ENCODE assay signal across 22 cellular contexts in the genomic region with DNA sequence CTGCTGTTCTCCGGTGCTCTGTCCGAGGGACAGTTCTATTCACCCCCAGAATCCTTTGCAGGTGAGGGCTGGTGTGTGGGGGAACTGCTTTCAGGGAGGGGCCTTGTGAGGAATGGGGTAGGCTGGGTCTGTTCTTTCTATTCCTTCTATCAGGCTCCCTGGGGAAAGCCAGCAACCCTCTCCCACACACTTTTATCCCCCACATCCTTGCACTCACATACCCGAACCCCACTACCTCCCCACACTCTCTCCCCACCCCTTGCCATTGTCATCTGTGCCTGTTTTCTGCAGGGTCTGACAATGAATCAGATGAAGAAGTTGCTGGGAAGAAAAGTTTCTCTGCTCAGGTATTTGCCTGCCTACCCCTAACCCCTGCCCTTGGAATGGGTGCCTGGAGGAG. TPM values are rescaled to one million over a fixed set of nuclear protein-coding genes. Genes with fewer than 3 reads are reported as not detected.
A peak's percentile ranks its signal among the peaks of the same experiment; 100 is the strongest.
DNase-seq lines count a peak whose midpoint lies in the region; ATAC-seq, FAIRE-seq and TF ChIP-seq lines count a peak whose summit lies in the region.
"Had no signal": no experiment of that assay in that cellular context is flagged by ENCODE, and none has a peak within 500 bp of the region (broad histone marks: within the 10 kb centered on the region; RNA-seq: fewer than 3 reads in every experiment).

No MANE protein-coding gene starts in this region.

- H2AFZ ChIP-seq in HepG2 (ENCODE audit: low read length): no peak overlapping the region

- TF ChIP-seq CTCF in heart left ventricle (IDR thresholded peaks at IDR 0.05): no peak
- TF ChIP-seq CTCF in esophagus muscularis mucosa (IDR thresholded peaks at IDR 0.05): no peak
- TF ChIP-seq CTCF in sigmoid colon (IDR thresholded peaks at IDR 0.05): no peak
- TF ChIP-seq CTCF in uterus (IDR thresholded peaks at IDR 0.05): no peak
- TF ChIP-seq CTCF in HepG2 (CRISPR knock-in tag; IDR thresholded peaks at IDR 0.05): no peak

- DNase-seq in heart left ventricle (no peak), Right ventricle myocardium inferior (ENCODE audit: missing footprints) (no peak), esophagus muscularis mucosa (ENCODE audit: extremely low spot score) (no peak), sigmoid colon (no peak), uterus (no peak), HPDE6-E6E7 (ENCODE audit: extremely low spot score) (no peak), NCI-H2171 treated with DMSO at 0.1 percent for 48 hours (lab: John Stamatoyannopoulos, UW) (no peak), HepG2 (ENCODE audit: low spot score) (no peak)
- DNase-seq: activated CD4-positive, alpha-beta T cell treated with anti-CD3 and anti-CD28 coated beads, Interleukin-2, amount 50 U/mL, for 48 hours; GF-D8; NCI-H526 treated with DMSO at 0.1 percent for 48 hours; OCI-M1; SJCRH30; small intestine; stimulated activated CD4-positive, alpha-beta T cell treated with anti-CD3 and anti-CD28 coated beads, Interleukin-4, amount 100 ng/mL, for 24 hours had no signal

- H3K9ac ChIP-seq in HepG2 (ENCODE audit: insufficient read depth, low read depth, low read length): no peak overlapping the region

- no peaks in the 10 kb centered on the region; the same call in 1 of the 2 replicates for H4K20me1 ChIP-seq in HepG2 (ENCODE audit: insufficient read depth, low read length)

- intact Hi-C loops in heart left ventricle (cut with DNase I) (no loop called here), Right ventricle myocardium inferior (cut with DNase I) (no loop called here), esophagus muscularis mucosa (cut with DNase I) (no loop called here), sigmoid colon (cut with DNase I) (no loop called here), uterus (cut with DNase I; ENCODE audit: low total_unique reads) (no loop called here), HepG2 (cut with micrococcal nuclease; ENCODE audit: unreplicated experiment) (no loop called here)

- no peak for FAIRE-seq in HepG2 (lab: Jason Lieb, UNC)
- FAIRE-seq: A549, small intestine had no signal

- H3K79me2 ChIP-seq in HepG2 (ENCODE audit: insufficient read depth, low read length): no peaks in the 10 kb centered on the region

- H3K27me3 ChIP-seq in heart left ventricle (no peaks in the 10 kb centered on the region), esophagus muscularis mucosa (no peaks in the 10 kb centered on the region), sigmoid colon (no peaks in the 10 kb centered on the region), uterus (no peaks in the 10 kb centered on the region), HepG2 (ENCODE audit: control insufficient read depth in 1 of 2, insufficient read depth in 2 of 2, low read length in 2 of 2) (no peaks in the 10 kb centered on the region)
- H3K27me3 ChIP-seq: ascending aorta, SJCRH30 had no signal

- H3K4me3 ChIP-seq in heart left ventricle (no peak overlapping the region), esophagus muscularis mucosa (no peak overlapping the region), sigmoid colon (no peak overlapping the region), uterus (no peak overlapping the region), HepG2 (replicated peaks in 1 of 3; ENCODE audit: insufficient read depth in 1 of 3, low read depth in 2 of 3, low read length in 3 of 3) (no peak overlapping the region)
- H3K4me3 ChIP-seq: A549, ascending aorta, HAP-1, SJCRH30 had no signal

- in situ Hi-C loops in HepG2 (cut with HindIII; ENCODE audit: extremely low pct_ligation_motif_present, low pct_unique_long_range_greater_than_20kb): no loop called here

- TF ChIP-seq EP300 in esophagus muscularis mucosa (IDR thresholded peaks at IDR 0.05) (no peak), sigmoid colon (IDR thresholded peaks at IDR 0.05) (no peak), HepG2 (IDR thresholded peaks at IDR 0.05; ENCODE audit: low read depth in 2 of 2, low read length in 2 of 2) (no peak), HepG2 (CRISPR knock-in tag; IDR thresholded peaks at IDR 0.05; ENCODE audit: borderline replicate concordance) (no peak)

- no peak for TF ChIP-seq POLR2A in heart left ventricle (IDR thresholded peaks at IDR 0.05)
- no peak for TF ChIP-seq POLR2A in esophagus muscularis mucosa (IDR thresholded peaks at IDR 0.05; ENCODE audit: low read depth)
- no peak for TF ChIP-seq POLR2A in sigmoid colon (IDR thresholded peaks at IDR 0.05)
- TF ChIP-seq POLR2A in uterus (IDR thresholded peaks at IDR 0.05): no peak
- TF ChIP-seq POLR2A in HepG2 (IDR thresholded peaks at IDR 0.05; ENCODE audit: insufficient read depth in 1 of 2, low read depth in 2 of 2, low read length in 2 of 2): no peak

- POLR2A ChIA-PET in HepG2 (lab: Yijun Ruan, JAX): no interaction called here

- no peak for ATAC-seq in heart left ventricle
- ATAC-seq in Right ventricle myocardium inferior: no peak
- no peak for ATAC-seq in HepG2
- ATAC-seq: A549; natural killer cell treated with Interleukin-12 subunit alpha and Interleukin-12 subunit beta and Interleukin-15 and Interleukin-18, amount 100 ng/mL, for 72 hours had no signal

- H3K36me3 ChIP-seq in heart left ventricle (peaks cover 0 to 55% (median 11%) of the 10 kb centered on the region in 9 donors), esophagus muscularis mucosa (peaks cover 25 to 90% (median 62%) of the 10 kb centered on the region in 4 donors), sigmoid colon (peaks cover 0 to 63% (median 11%) of the 10 kb centered on the region in 4 donors), uterus (no peaks in the 10 kb centered on the region), HepG2 (replicated peaks in 1 of 2; ENCODE audit: control insufficient read depth in 1 of 2, insufficient read depth in 2 of 2, low read length in 2 of 2) (peaks cover 27 to 33% of the 10 kb centered on the region in 2 experiments; a peak in 4 of 5 replicates)
- H3K36me3 ChIP-seq: HAP-1 had no signal

- no TSS peak for BruUV-seq in HepG2 (replicated peaks; lab: Mats Ljungman, UMichigan)

- CTCF ChIA-PET in HepG2 (lab: Yijun Ruan, JAX; ENCODE audit: low intra/inter-chr PET ratio, low total read pairs): no interaction called here

- no peak for TF ChIP-seq RAD21 in HepG2 (CRISPR knock-in tag; IDR thresholded peaks at IDR 0.05)

- H3K27ac ChIP-seq in heart left ventricle (peak overlapping the region; percentile 40 to 99 (median 84)), esophagus muscularis mucosa (replicated peaks in 1 of 4) (peak overlapping the region; percentile 36 to 73 (median 58)), sigmoid colon (peak overlapping the region; percentile 28 to 59 (median 57)), uterus (peak overlapping the region; percentile 15 to 77), HepG2 (ENCODE audit: extremely low read length, insufficient read depth, low read length) (no peak overlapping the region)
- H3K27ac ChIP-seq: A549, ascending aorta, C4-2B, VCaP had no signal

- H3K9me3 ChIP-seq in heart left ventricle: no peaks in the 10 kb centered on the region
- no peaks in the 10 kb centered on the region for H3K9me3 ChIP-seq in esophagus muscularis mucosa
- H3K9me3 ChIP-seq in sigmoid colon: no peaks in the 10 kb centered on the region
- H3K9me3 ChIP-seq in uterus: no peaks in the 10 kb centered on the region
- H3K9me3 ChIP-seq in HepG2 (ENCODE audit: low read length): no peaks in the 10 kb centered on the region
- H3K9me3 ChIP-seq: A549, ascending aorta, HAP-1, SJCRH30 had no signal

- WGBS in heart left ventricle, 4 donors: 77 to 85% (median 80%) methylated on average over 3 of the region's 3 CpGs
- WGBS in esophagus muscularis mucosa: 100% methylated on average over 1 of the region's 3 CpGs
- WGBS in sigmoid colon, 2 donors: 88 to 89% methylated on average over 3 of the region's 3 CpGs
- 85% methylated on average over 3 of the region's 3 CpGs for WGBS in HepG2 (ENCODE audit: low lambda C conversion rate)

- no peak overlapping the region for H3K4me2 ChIP-seq in HepG2 (ENCODE audit: low read depth, low read length)
- H3K4me2 ChIP-seq: A549 had no signal

- H3K4me1 ChIP-seq in heart left ventricle (peaks cover 13 to 84% (median 50%) of the 10 kb centered on the region in 12 donors), esophagus muscularis mucosa (peaks cover 49 to 58% (median 53%) of the 10 kb centered on the region in 4 donors), sigmoid colon (peaks cover 0 to 21% (median 5%) of the 10 kb centered on the region in 4 donors), uterus (no peaks in the 10 kb centered on the region), HepG2 (ENCODE audit: insufficient read depth, low read length) (peaks cover 16% of the 10 kb centered on the region)

RNA-seq across cellular contexts. Expression of a gene that starts 6.4 kb away (rescaled TPM):
- 1,000 to 10,000 TPM; 2,428 to 9,343 (median 4,137) TPM for total RNA-seq in heart left ventricle
- polyA plus RNA-seq in heart left ventricle: 1,000 to 10,000 TPM; 2,028 to 5,784 TPM
- total RNA-seq in Right ventricle myocardium inferior: 5,286 TPM
- 1 to 10 TPM in 3 of 4 donors, under 1 TPM in 1; 0.99 to 2.1 (median 1.3) TPM for total RNA-seq in esophagus muscularis mucosa
- total RNA-seq in sigmoid colon: under 1 TPM in 3 of 4 donors, not detected in 1; 0.49 to 0.71 (median 0.68) TPM
- 1 to 10 TPM; 1.4 to 3.5 (median 3.0) TPM for polyA plus RNA-seq in sigmoid colon
- total RNA-seq in uterus: 1 to 10 TPM in 1 of 4 donors, under 1 TPM in 1, not detected in 2; 0.28 to 2.2 TPM
- 0.14 and 0.24 TPM in 2 replicates for total RNA-seq in HepG2 (2016; rRNA removed; fragmentation: Illumina TruSeq; extraction: Trizol)
- total RNA-seq in HepG2 (2016; cell fraction: cytosol; rRNA removed; fragmentation: Illumina TruSeq; extraction: Trizol; ENCODE audit: low read depth): not detected in 2 replicates
- total RNA-seq in HepG2 (2016; cell fraction: insoluble cytoplasmic fraction; rRNA removed; fragmentation: Illumina TruSeq; extraction: Trizol): 0.26 TPM in 1 of 2 replicates, not detected in the other
- total RNA-seq in HepG2 (2016; cell fraction: membrane; rRNA removed; fragmentation: Illumina TruSeq; extraction: Trizol): 0.06 TPM in 1 of 2 replicates, not detected in the other
- 0.56 and 0.84 TPM in 2 replicates for total RNA-seq in HepG2 (2016; cell fraction: nucleus; rRNA removed; fragmentation: Illumina TruSeq; extraction: Trizol)
- 0.65 and 0.84 TPM in 2 replicates for polyA plus RNA-seq in HepG2 (2011; rRNA removed)
- 0.15 and 0.35 TPM in 2 replicates for polyA plus RNA-seq in HepG2 (2011; cell fraction: cytosol; rRNA removed)
- 6.0 and 8.8 TPM in 2 replicates for polyA plus RNA-seq in HepG2 (2011; cell fraction: nucleus; rRNA removed)
- 0.43 and 2.1 TPM in 2 replicates for polyA plus RNA-seq in HepG2 (2012)
- not detected in 2 replicates for polyA plus RNA-seq in HepG2 (2016; cell fraction: cytosol; fragmentation: Illumina TruSeq; extraction: Trizol; ENCODE audit: low read depth)
- 0.19 TPM in 1 of 2 replicates, not detected in the other for polyA plus RNA-seq in HepG2 (2016; cell fraction: insoluble cytoplasmic fraction; fragmentation: Illumina TruSeq; extraction: Trizol; ENCODE audit: low read depth)
- polyA plus RNA-seq in HepG2 (2016; cell fraction: membrane; fragmentation: Illumina TruSeq; extraction: Trizol; ENCODE audit: low read depth): not detected in 2 replicates
- polyA plus RNA-seq in HepG2 (2016; cell fraction: nucleus; fragmentation: Illumina TruSeq; extraction: Trizol; ENCODE audit: insufficient read depth, low read depth): 0.51 and 0.85 TPM in 2 replicates
- polyA minus RNA-seq in HepG2 (2011; rRNA and poly(A)+ RNA removed; ENCODE audit: low replicate concordance): 2.2 and 2.6 TPM in 2 replicates
- polyA minus RNA-seq in HepG2 (2011; cell fraction: cytosol; rRNA and poly(A)+ RNA removed): not detected in 2 replicates
- 3.0 and 4.0 TPM in 2 replicates for polyA minus RNA-seq in HepG2 (2011; cell fraction: nucleus; rRNA and poly(A)+ RNA removed)
- total RNA-seq: ascending aorta had no signal

RNA-seq across cellular contexts. Expression of a gene that starts 9.5 kb away (rescaled TPM):
- total RNA-seq in heart left ventricle (1 to 10 TPM; 2.4 to 7.9 (median 6.0) TPM), Right ventricle myocardium inferior (5.1 TPM), esophagus muscularis mucosa (10 to 100 TPM in 3 of 4 donors, 1 to 10 TPM in 1; 9.4 to 14.3 (median 10.6) TPM), sigmoid colon (1 to 10 TPM; 2.8 to 5.4 (median 5.1) TPM), uterus (1 to 10 TPM in 3 of 4 donors, not detected in 1; 3.8 to 5.0 (median 4.7) TPM), HepG2 (2016; rRNA removed; fragmentation: Illumina TruSeq; extraction: Trizol) (not detected in 2 replicates)
- polyA plus RNA-seq in heart left ventricle (10 to 100 TPM; 13.0 to 15.6 TPM), sigmoid colon (1 to 10 TPM; 1.2 to 2.4 (median 1.8) TPM), HepG2 (2011; rRNA removed) (0.22 and 0.25 TPM in 2 replicates)
- not detected in 2 replicates for total RNA-seq in HepG2 (2016; cell fraction: cytosol; rRNA removed; fragmentation: Illumina TruSeq; extraction: Trizol; ENCODE audit: low read depth)
- not detected in 2 replicates for total RNA-seq in HepG2 (2016; cell fraction: insoluble cytoplasmic fraction; rRNA removed; fragmentation: Illumina TruSeq; extraction: Trizol)
- 0.17 TPM in 1 of 2 replicates, not detected in the other for total RNA-seq in HepG2 (2016; cell fraction: membrane; rRNA removed; fragmentation: Illumina TruSeq; extraction: Trizol)
- total RNA-seq in HepG2 (2016; cell fraction: nucleus; rRNA removed; fragmentation: Illumina TruSeq; extraction: Trizol): not detected in 2 replicates
- 0.08 and 0.13 TPM in 2 replicates for polyA plus RNA-seq in HepG2 (2011; cell fraction: cytosol; rRNA removed)
- 0.56 and 0.71 TPM in 2 replicates for polyA plus RNA-seq in HepG2 (2011; cell fraction: nucleus; rRNA removed)
- polyA plus RNA-seq in HepG2 (2012): 0.31 TPM in 1 of 2 replicates, not detected in the other
- 0.11 TPM in 1 of 2 replicates, not detected in the other for polyA plus RNA-seq in HepG2 (2016; cell fraction: cytosol; fragmentation: Illumina TruSeq; extraction: Trizol; ENCODE audit: low read depth)
- polyA plus RNA-seq in HepG2 (2016; cell fraction: insoluble cytoplasmic fraction; fragmentation: Illumina TruSeq; extraction: Trizol; ENCODE audit: low read depth): not detected in 2 replicates
- polyA plus RNA-seq in HepG2 (2016; cell fraction: membrane; fragmentation: Illumina TruSeq; extraction: Trizol; ENCODE audit: low read depth): 0.15 TPM in 1 of 2 replicates, not detected in the other
- not detected in 2 replicates for polyA plus RNA-seq in HepG2 (2016; cell fraction: nucleus; fragmentation: Illumina TruSeq; extraction: Trizol; ENCODE audit: insufficient read depth, low read depth)
- polyA minus RNA-seq in HepG2 (2011; rRNA and poly(A)+ RNA removed; ENCODE audit: low replicate concordance): not detected in 2 replicates
- not detected in 2 replicates for polyA minus RNA-seq in HepG2 (2011; cell fraction: cytosol; rRNA and poly(A)+ RNA removed)
- polyA minus RNA-seq in HepG2 (2011; cell fraction: nucleus; rRNA and poly(A)+ RNA removed): not detected in 2 replicates
- total RNA-seq: fibroblast of lung; natural killer cell treated with Interleukin-12 subunit alpha and Interleukin-12 subunit beta and Interleukin-15 and Interleukin-18, amount 100 ng/mL, for 72 hours had no signal
- polyA plus RNA-seq: A549, fibroblast of lung had no signal

RNA-seq across cellular contexts. Expression of a gene that starts 21.8 kb away (rescaled TPM):
- total RNA-seq in heart left ventricle: 10 to 100 TPM; 14.1 to 36.5 (median 19.3) TPM
- polyA plus RNA-seq in heart left ventricle: 10 to 100 TPM; 24.2 to 57.2 TPM
- 21.4 TPM for total RNA-seq in Right ventricle myocardium inferior
- 10 to 100 TPM; 27.5 to 47.3 (median 38.6) TPM for total RNA-seq in esophagus muscularis mucosa
- 10 to 100 TPM; 35.3 to 44.1 (median 37.6) TPM for total RNA-seq in sigmoid colon
- 10 to 100 TPM; 21.0 to 59.2 (median 25.0) TPM for polyA plus RNA-seq in sigmoid colon
- total RNA-seq in uterus: 10 to 100 TPM; 21.0 to 62.3 (median 26.0) TPM
- total RNA-seq in HepG2 (2016; rRNA removed; fragmentation: Illumina TruSeq; extraction: Trizol): 17.2 and 34.6 TPM in 2 replicates
- total RNA-seq in HepG2 (2016; cell fraction: cytosol; rRNA removed; fragmentation: Illumina TruSeq; extraction: Trizol; ENCODE audit: low read depth): 10.9 and 18.7 TPM in 2 replicates
- total RNA-seq in HepG2 (2016; cell fraction: insoluble cytoplasmic fraction; rRNA removed; fragmentation: Illumina TruSeq; extraction: Trizol): 16.7 and 36.4 TPM in 2 replicates
- total RNA-seq in HepG2 (2016; cell fraction: membrane; rRNA removed; fragmentation: Illumina TruSeq; extraction: Trizol): 28.2 and 28.3 TPM in 2 replicates
- total RNA-seq in HepG2 (2016; cell fraction: nucleus; rRNA removed; fragmentation: Illumina TruSeq; extraction: Trizol): 38.6 and 39.3 TPM in 2 replicates
- polyA plus RNA-seq in HepG2 (2011; rRNA removed): 100 and 114 TPM in 2 replicates
- polyA plus RNA-seq in HepG2 (2011; cell fraction: cytosol; rRNA removed): 87.6 and 94.1 TPM in 2 replicates
- 583 and 640 TPM in 2 replicates for polyA plus RNA-seq in HepG2 (2011; cell fraction: nucleus; rRNA removed)
- 57.3 and 69.8 TPM in 2 replicates for polyA plus RNA-seq in HepG2 (2012)
- 16.8 and 21.4 TPM in 2 replicates for polyA plus RNA-seq in HepG2 (2016; cell fraction: cytosol; fragmentation: Illumina TruSeq; extraction: Trizol; ENCODE audit: low read depth)
- polyA plus RNA-seq in HepG2 (2016; cell fraction: insoluble cytoplasmic fraction; fragmentation: Illumina TruSeq; extraction: Trizol; ENCODE audit: low read depth): 23.0 and 23.7 TPM in 2 replicates
- polyA plus RNA-seq in HepG2 (2016; cell fraction: membrane; fragmentation: Illumina TruSeq; extraction: Trizol; ENCODE audit: low read depth): 28.2 and 28.4 TPM in 2 replicates
- 96.9 and 102 TPM in 2 replicates for polyA plus RNA-seq in HepG2 (2016; cell fraction: nucleus; fragmentation: Illumina TruSeq; extraction: Trizol; ENCODE audit: insufficient read depth, low read depth)
- polyA minus RNA-seq in HepG2 (2011; rRNA and poly(A)+ RNA removed; ENCODE audit: low replicate concordance): 98.5 and 179 TPM in 2 replicates
- 38.4 and 57.6 TPM in 2 replicates for polyA minus RNA-seq in HepG2 (2011; cell fraction: cytosol; rRNA and poly(A)+ RNA removed)
- polyA minus RNA-seq in HepG2 (2011; cell fraction: nucleus; rRNA and poly(A)+ RNA removed): 71.6 and 80.1 TPM in 2 replicates

RNA-seq across cellular contexts. Expression of a gene that starts 29.1 kb away (rescaled TPM):
- total RNA-seq in heart left ventricle: 10 to 100 TPM in 7 of 9 donors, 1 to 10 TPM in 2; 8.0 to 18.8 (median 13.1) TPM
- 10 to 100 TPM; 13.3 to 13.8 TPM for polyA plus RNA-seq in heart left ventricle
- total RNA-seq in Right ventricle myocardium inferior: 10.4 TPM
- total RNA-seq in esophagus muscularis mucosa: 1 to 10 TPM; 6.2 to 9.4 (median 8.5) TPM
- 10 to 100 TPM in 1 of 4 donors, 1 to 10 TPM in 3; 6.9 to 12.1 (median 8.2) TPM for total RNA-seq in sigmoid colon
- polyA plus RNA-seq in sigmoid colon: 10 to 100 TPM in 1 of 3 donors, 1 to 10 TPM in 2; 7.2 to 29.6 (median 8.4) TPM
- 10 to 100 TPM in 3 of 4 donors, 1 to 10 TPM in 1; 4.6 to 24.8 (median 19.5) TPM for total RNA-seq in uterus
- total RNA-seq in HepG2 (2016; rRNA removed; fragmentation: Illumina TruSeq; extraction: Trizol): 5.1 and 11.9 TPM in 2 replicates
- 1.1 and 1.5 TPM in 2 replicates for total RNA-seq in HepG2 (2016; cell fraction: cytosol; rRNA removed; fragmentation: Illumina TruSeq; extraction: Trizol; ENCODE audit: low read depth)
- total RNA-seq in HepG2 (2016; cell fraction: insoluble cytoplasmic fraction; rRNA removed; fragmentation: Illumina TruSeq; extraction: Trizol): 3.5 and 11.4 TPM in 2 replicates
- 3.2 and 3.3 TPM in 2 replicates for total RNA-seq in HepG2 (2016; cell fraction: membrane; rRNA removed; fragmentation: Illumina TruSeq; extraction: Trizol)
- 11.6 and 12.8 TPM in 2 replicates for total RNA-seq in HepG2 (2016; cell fraction: nucleus; rRNA removed; fragmentation: Illumina TruSeq; extraction: Trizol)
- polyA plus RNA-seq in HepG2 (2011; rRNA removed): 14.6 and 21.2 TPM in 2 replicates
- polyA plus RNA-seq in HepG2 (2011; cell fraction: cytosol; rRNA removed): 9.7 and 10.8 TPM in 2 replicates
- 53.0 and 67.8 TPM in 2 replicates for polyA plus RNA-seq in HepG2 (2011; cell fraction: nucleus; rRNA removed)
- 9.1 and 10.3 TPM in 2 replicates for polyA plus RNA-seq in HepG2 (2012)
- 0.93 and 0.97 TPM in 2 replicates for polyA plus RNA-seq in HepG2 (2016; cell fraction: cytosol; fragmentation: Illumina TruSeq; extraction: Trizol; ENCODE audit: low read depth)
- 4.1 and 5.4 TPM in 2 replicates for polyA plus RNA-seq in HepG2 (2016; cell fraction: insoluble cytoplasmic fraction; fragmentation: Illumina TruSeq; extraction: Trizol; ENCODE audit: low read depth)
- 2.1 and 2.4 TPM in 2 replicates for polyA plus RNA-seq in HepG2 (2016; cell fraction: membrane; fragmentation: Illumina TruSeq; extraction: Trizol; ENCODE audit: low read depth)
- 23.4 and 28.3 TPM in 2 replicates for polyA plus RNA-seq in HepG2 (2016; cell fraction: nucleus; fragmentation: Illumina TruSeq; extraction: Trizol; ENCODE audit: insufficient read depth, low read depth)
- polyA minus RNA-seq in HepG2 (2011; rRNA and poly(A)+ RNA removed; ENCODE audit: low replicate concordance): 12.0 and 44.9 TPM in 2 replicates
- polyA minus RNA-seq in HepG2 (2011; cell fraction: cytosol; rRNA and poly(A)+ RNA removed): 5.6 and 8.2 TPM in 2 replicates
- 8.2 and 9.7 TPM in 2 replicates for polyA minus RNA-seq in HepG2 (2011; cell fraction: nucleus; rRNA and poly(A)+ RNA removed)

RNA-seq across cellular contexts. Expression of a gene that starts 32.0 kb away (rescaled TPM):
- total RNA-seq in heart left ventricle (1 to 10 TPM in 4 of 9 donors, under 1 TPM in 4, not detected in 1; 0.54 to 5.8 (median 0.88) TPM), Right ventricle myocardium inferior (0.89 TPM), esophagus muscularis mucosa (10 to 100 TPM in 2 of 4 donors, 1 to 10 TPM in 2; 4.9 to 14.8 (median 9.8) TPM), sigmoid colon (10 to 100 TPM in 1 of 4 donors, 1 to 10 TPM in 3; 4.2 to 12.1 (median 7.2) TPM), uterus (10 to 100 TPM in 1 of 4 donors, under 1 TPM in 3; 0.26 to 22.0 (median 0.68) TPM), HepG2 (2016; rRNA removed; fragmentation: Illumina TruSeq; extraction: Trizol) (not detected in 2 replicates)
- polyA plus RNA-seq in heart left ventricle (1 to 10 TPM in 1 of 2 donors, under 1 TPM in 1; 0.61 to 2.5 TPM), sigmoid colon (100 to 1,000 TPM; 255 to 280 (median 273) TPM), HepG2 (2011; rRNA removed) (0.08 and 0.18 TPM in 2 replicates)
- not detected in 2 replicates for total RNA-seq in HepG2 (2016; cell fraction: cytosol; rRNA removed; fragmentation: Illumina TruSeq; extraction: Trizol; ENCODE audit: low read depth)
- not detected in 2 replicates for total RNA-seq in HepG2 (2016; cell fraction: insoluble cytoplasmic fraction; rRNA removed; fragmentation: Illumina TruSeq; extraction: Trizol)
- total RNA-seq in HepG2 (2016; cell fraction: membrane; rRNA removed; fragmentation: Illumina TruSeq; extraction: Trizol): not detected in 2 replicates
- total RNA-seq in HepG2 (2016; cell fraction: nucleus; rRNA removed; fragmentation: Illumina TruSeq; extraction: Trizol): not detected in 2 replicates
- polyA plus RNA-seq in HepG2 (2011; cell fraction: cytosol; rRNA removed): 0.04 and 0.05 TPM in 2 replicates
- not detected in 2 replicates for polyA plus RNA-seq in HepG2 (2011; cell fraction: nucleus; rRNA removed)
- not detected in 2 replicates for polyA plus RNA-seq in HepG2 (2012)
- not detected in 2 replicates for polyA plus RNA-seq in HepG2 (2016; cell fraction: cytosol; fragmentation: Illumina TruSeq; extraction: Trizol; ENCODE audit: low read depth)
- not detected in 2 replicates for polyA plus RNA-seq in HepG2 (2016; cell fraction: insoluble cytoplasmic fraction; fragmentation: Illumina TruSeq; extraction: Trizol; ENCODE audit: low read depth)
- polyA plus RNA-seq in HepG2 (2016; cell fraction: membrane; fragmentation: Illumina TruSeq; extraction: Trizol; ENCODE audit: low read depth): not detected in 2 replicates
- not detected in 2 replicates for polyA plus RNA-seq in HepG2 (2016; cell fraction: nucleus; fragmentation: Illumina TruSeq; extraction: Trizol; ENCODE audit: insufficient read depth, low read depth)
- not detected in 2 replicates for polyA minus RNA-seq in HepG2 (2011; rRNA and poly(A)+ RNA removed; ENCODE audit: low replicate concordance)
- polyA minus RNA-seq in HepG2 (2011; cell fraction: cytosol; rRNA and poly(A)+ RNA removed): not detected in 2 replicates
- not detected in 2 replicates for polyA minus RNA-seq in HepG2 (2011; cell fraction: nucleus; rRNA and poly(A)+ RNA removed)
- total RNA-seq: natural killer cell treated with Interleukin-12 subunit alpha and Interleukin-12 subunit beta and Interleukin-15 and Interleukin-18, amount 100 ng/mL, for 72 hours; SJCRH30 had no signal

Comparison
In these comparisons a context has a peak if more than half of its experiments do, and no peak if none do; other contexts are left out.
1. RNA of a gene that starts 6.4 kb away (total RNA-seq): 5,286 TPM in Right ventricle myocardium inferior (single experiment) and 2,428 to 9,343 TPM in heart left ventricle; 0.99 to 2.1 TPM in esophagus muscularis mucosa, 0.49 to 0.71 TPM in sigmoid colon, 0.28 to 2.2 TPM in uterus and 0.06 to 0.84 TPM in HepG2; every median in the first group is over 100 times any median in the second.